ENCODE assay signal across 7 cellular contexts in the genomic region with DNA sequence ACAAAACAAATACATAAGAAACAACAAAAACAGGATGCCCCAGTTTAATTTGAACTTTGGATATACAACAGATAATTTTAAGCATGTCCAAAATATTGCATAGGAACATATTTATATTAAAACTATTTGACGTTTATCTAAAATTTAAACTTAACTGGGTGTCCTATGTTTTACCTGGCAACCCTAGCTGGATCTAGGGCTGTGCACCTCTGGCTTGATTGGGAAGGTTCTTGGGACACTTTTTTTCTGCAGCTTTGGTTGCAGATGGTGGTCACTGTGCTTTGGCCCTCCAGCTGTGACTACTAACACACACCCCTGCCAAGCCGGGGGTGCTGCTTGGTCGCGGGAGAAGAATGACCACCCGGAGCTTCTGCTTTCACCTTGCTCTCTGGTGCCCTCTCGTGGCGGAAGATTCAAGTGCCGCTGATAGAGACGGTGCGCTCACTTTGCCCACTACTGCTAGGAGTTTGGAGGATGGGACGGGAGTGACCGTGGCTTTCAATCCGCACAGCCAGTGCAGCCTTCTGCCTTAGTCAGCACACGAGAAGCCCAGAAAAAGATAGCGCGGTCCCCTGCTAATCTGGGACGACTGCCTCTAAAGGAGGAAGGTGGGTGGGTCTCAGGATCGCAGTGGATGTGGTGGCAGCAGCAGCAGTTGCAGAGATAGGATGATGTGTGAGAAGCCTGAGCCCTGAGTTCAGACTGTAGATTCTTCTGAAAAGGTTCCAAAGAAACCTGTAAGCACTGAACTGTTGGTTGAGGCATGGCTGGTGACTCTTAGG. TPM values are rescaled to one million over a fixed set of nuclear protein-coding genes. Genes with fewer than 3 reads are reported as not detected.
DNase-seq lines count a peak whose midpoint lies in the region; ATAC-seq, FAIRE-seq and TF ChIP-seq lines count a peak whose summit lies in the region.

No MANE protein-coding gene starts in this region.

- H3K4me1 ChIP-seq in astrocyte (ENCODE audit: insufficient read depth, low read length) = peaks cover 2% of the 10 kb centered on the region

- ATAC-seq in GM18873 (IDR thresholded peaks at IDR 0.05; ENCODE audit: low FRiP score, unreplicated experiment) = no peak

- peak overlapping the region; percentile 53 for H3K4me3 Mint-ChIP-seq in T-helper 2 cell treated with Interferon-gamma antibody and Interleukin-4, amounts not matched to agents 5 μg/mL and 100 μg/mL, for 36 hours
- peak overlapping the region; percentile 47 for H3K4me3 Mint-ChIP-seq in astrocyte (ENCODE audit: unreplicated experiment)

- no peak for FAIRE-seq in astrocyte (lab: Jason Lieb, UNC)

- H3K36me3 ChIP-seq in astrocyte (ENCODE audit: insufficient read depth, low read length) = no peaks in the 10 kb centered on the region

- no peaks in the 10 kb centered on the region for H3K9me3 ChIP-seq in astrocyte (ENCODE audit: insufficient read depth, low read depth, low read length)

- TF ChIP-seq CTCF in GM12873 (IDR thresholded peaks at IDR 0.05; ENCODE audit: insufficient read depth, low read depth, low read length, missing control alignments) = peak; percentile 95
- TF ChIP-seq CTCF in astrocyte (IDR thresholded peaks at IDR 0.05; ENCODE audit: insufficient read depth, low read depth, low read length) = peak; percentile 78
- peak; percentile 92 for TF ChIP-seq CTCF in retinal pigment epithelial cell (conservative IDR thresholded peaks at IDR 0.05; ENCODE audit: low read depth, low read length)

- no peaks in the 10 kb centered on the region for H3K36me3 Mint-ChIP-seq in T-helper 2 cell treated with Interferon-gamma antibody and Interleukin-4, amounts not matched to agents 5 μg/mL and 100 μg/mL, for 36 hours (ENCODE audit: low read depth)
- H3K36me3 Mint-ChIP-seq in astrocyte (ENCODE audit: low read depth, unreplicated experiment) = no peaks in the 10 kb centered on the region

- H3K4me3 ChIP-seq in astrocyte (ENCODE audit: insufficient read depth, low read depth, low read length) (no peak overlapping the region), retinal pigment epithelial cell (ENCODE audit: low read length) (peak overlapping the region; percentile 14)

- H3K27ac Mint-ChIP-seq in T-helper 2 cell treated with Interferon-gamma antibody and Interleukin-4, amounts not matched to agents 5 μg/mL and 100 μg/mL, for 36 hours = no peak overlapping the region
- H3K27ac Mint-ChIP-seq in astrocyte (ENCODE audit: unreplicated experiment) = peak overlapping the region; percentile 72

- H3K27me3 Mint-ChIP-seq in T-helper 2 cell treated with Interferon-gamma antibody and Interleukin-4, amounts not matched to agents 5 μg/mL and 100 μg/mL, for 36 hours (ENCODE audit: low read depth) = peaks cover 27% of the 10 kb centered on the region
- peaks cover 13% of the 10 kb centered on the region for H3K27me3 Mint-ChIP-seq in astrocyte (ENCODE audit: low read depth, unreplicated experiment)

- H3K9me3 Mint-ChIP-seq in T-helper 2 cell treated with Interferon-gamma antibody and Interleukin-4, amounts not matched to agents 5 μg/mL and 100 μg/mL, for 36 hours = no peaks in the 10 kb centered on the region
- no peaks in the 10 kb centered on the region for H3K9me3 Mint-ChIP-seq in astrocyte (ENCODE audit: unreplicated experiment)

- peaks cover 5% of the 10 kb centered on the region for H3K27me3 ChIP-seq in astrocyte (ENCODE audit: insufficient read depth, low read length)

- no peak overlapping the region for H3K27ac ChIP-seq in astrocyte (ENCODE audit: low read depth, low read length)

- H2AFZ ChIP-seq in astrocyte (ENCODE audit: low read depth, low read length) = peak overlapping the region; percentile 48

- H3K9ac ChIP-seq in astrocyte (ENCODE audit: low read length) = no peak overlapping the region

- H3K79me2 ChIP-seq in astrocyte (ENCODE audit: insufficient read depth, low read length) = no peaks in the 10 kb centered on the region

- peak; percentile 72 for DNase-seq in NAMALWA (ENCODE audit: low spot score)
- peak; percentile 65 for DNase-seq in T-helper 2 cell treated with Interferon-gamma antibody and Interleukin-4, amounts not matched to agents 5 μg/mL and 100 μg/mL, for 36 hours (ENCODE audit: low spot score)
- peak; percentile 29 for DNase-seq in astrocyte (ENCODE audit: low read depth)
- peak; percentile 78 for DNase-seq in hepatic stellate cell (ENCODE audit: low spot score)
- DNase-seq in retinal pigment epithelial cell (ENCODE audit: low read depth) = peak; percentile 8

- peaks cover 6% of the 10 kb centered on the region for H3K4me1 Mint-ChIP-seq in T-helper 2 cell treated with Interferon-gamma antibody and Interleukin-4, amounts not matched to agents 5 μg/mL and 100 μg/mL, for 36 hours (ENCODE audit: low read depth)
- peaks cover 4% of the 10 kb centered on the region for H3K4me1 Mint-ChIP-seq in astrocyte (ENCODE audit: low read depth, unreplicated experiment)

- H3K4me2 ChIP-seq in astrocyte (ENCODE audit: low read length) = peak overlapping the region; percentile 53

- H4K20me1 ChIP-seq in astrocyte (ENCODE audit: insufficient read depth, low read length) = no peaks in the 10 kb centered on the region

RNA-seq across cellular contexts. Expression of a gene that starts 6.7 kb away (rescaled TPM):
- not detected in 2 replicates for total RNA-seq in astrocyte

Comparison
In these comparisons a context has a peak if more than half of its experiments do, and no peak if none do; other contexts are left out.
1. DNase-seq: peak in every context shown above with its lines; median percentile 78 in hepatic stellate cell; 72 in NAMALWA; 65 in T-helper 2 cell treated with Interferon-gamma antibody and Interleukin-4, amounts not matched to agents 5 μg/mL and 100 μg/mL, for 36 hours; 29 in astrocyte; 8 in retinal pigment epithelial cell.